9 cellular contexts compared by ENCODE assay signal in the genomic region with DNA sequence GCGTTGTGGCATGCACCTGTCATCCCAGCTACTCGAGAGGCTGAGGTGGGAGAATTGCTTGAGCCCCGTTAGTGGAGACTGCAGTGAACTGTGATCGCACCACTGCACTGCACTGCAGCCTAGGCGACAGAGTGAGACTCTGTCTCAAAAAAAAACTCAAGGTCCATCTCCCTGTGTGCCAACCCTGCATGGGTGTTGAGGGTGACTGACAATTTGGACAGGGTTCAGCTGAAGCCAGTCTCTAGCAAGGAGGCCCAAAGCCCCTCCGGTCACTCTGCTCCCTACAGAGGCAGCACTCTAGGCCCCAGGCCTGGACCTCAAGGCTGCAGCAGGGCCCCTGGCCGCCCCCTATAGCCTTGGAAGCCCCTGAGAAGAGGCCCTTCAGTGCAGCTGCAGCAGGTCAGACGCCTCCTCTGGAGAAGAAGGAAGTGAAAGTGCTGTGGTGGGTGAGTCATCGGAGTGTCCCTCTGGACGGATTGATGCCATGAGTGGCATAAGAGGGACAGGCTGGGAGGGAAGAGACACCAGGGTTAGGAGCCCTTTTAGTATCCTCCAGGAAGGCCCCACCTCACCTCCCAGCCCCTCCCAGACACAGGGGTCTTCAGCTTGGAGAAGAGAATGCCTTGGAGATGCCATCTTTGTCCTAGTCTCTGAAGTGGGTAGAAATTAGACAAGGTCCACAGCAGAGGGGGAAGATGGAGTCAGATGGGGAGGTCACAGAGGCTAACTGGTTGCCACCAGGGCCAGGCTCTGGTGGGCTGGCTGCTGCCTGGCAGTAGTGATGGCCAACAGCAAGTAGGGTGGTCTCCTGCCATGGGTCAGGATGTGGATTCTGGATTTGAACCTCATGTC. TPM values are rescaled to one million over a fixed set of nuclear protein-coding genes. Genes with fewer than 3 reads are reported as not detected.
DNase-seq lines count a peak whose midpoint lies in the region; ATAC-seq, FAIRE-seq and TF ChIP-seq lines count a peak whose summit lies in the region.
"Had no signal": no experiment of that assay in that cellular context is flagged by ENCODE, and none has a peak within 500 bp of the region (broad histone marks: within the 10 kb centered on the region; RNA-seq: fewer than 3 reads in every experiment).

No MANE protein-coding gene starts in this region.

- ATAC-seq in GM18870 (IDR thresholded peaks at IDR 0.05; ENCODE audit: unreplicated experiment) (peak; percentile 59), HG03039 (IDR thresholded peaks at IDR 0.05; ENCODE audit: unreplicated experiment) (peak; percentile 54), GM12878 (peak; percentile 76), lung (ENCODE audit: insufficient read depth, low FRiP score) (peak; percentile 67)

- H4K20me1 ChIP-seq in OCI-LY3 (ENCODE audit: insufficient read depth, low read length) (no peaks in the 10 kb centered on the region), GM12878 (ENCODE audit: control insufficient read depth, insufficient read depth) (no peaks in the 10 kb centered on the region)

- H3K27me3 ChIP-seq in OCI-LY3 (ENCODE audit: low read depth, low read length) (no peaks in the 10 kb centered on the region), GM12878 (replicated peaks in 1 of 2; ENCODE audit: control insufficient read depth in 2 of 2, insufficient read depth in 2 of 2, low read length in 1 of 2) (no peaks in the 10 kb centered on the region), lung (ENCODE audit: control insufficient read depth, insufficient read depth) (no peaks in the 10 kb centered on the region)
- H3K27me3 ChIP-seq: cardiac muscle cell had no signal

- H3K4me2 ChIP-seq in OCI-LY3 (ENCODE audit: low read length) (peak overlapping the region; percentile 81), GM12878 (ENCODE audit: control insufficient read depth, insufficient read depth) (peak overlapping the region; percentile 92)

- 0% methylated on average over 10 of the region's 10 CpGs for WGBS in GM12878 (ENCODE audit: insufficient coverage, insufficient replicate concordance, low lambda C conversion rate, missing lambda C conversion rate)
- WGBS in lung, 2 donors: 54 to 63% methylated on average over 10 of the region's 10 CpGs

- H3K79me2 ChIP-seq in OCI-LY3 (ENCODE audit: low read length) (no peaks in the 10 kb centered on the region), GM12878 (ENCODE audit: control insufficient read depth, insufficient read depth, low read length) (no peaks in the 10 kb centered on the region; the same call in 1 of the 2 replicates)

- BruUV-seq in GM12878 (replicated peaks; lab: Mats Ljungman, UMichigan): no TSS peak

- H2AFZ ChIP-seq in OCI-LY3 (ENCODE audit: low read depth, low read length) (no peak overlapping the region), GM12878 (ENCODE audit: control insufficient read depth, low read depth, low read length) (peak overlapping the region; percentile 10; the same call in 1 of the 2 replicates)

- CTCF ChIA-PET in GM12878 (lab: Yijun Ruan, JAX): interaction anchor here (0.9 to 6.6 kb wide), 13 partner anchors 8 to 92 kb away, joined by 3 to 78 read pairs (median 6); no protein-coding TSS in a partner anchor

- no peaks in the 10 kb centered on the region for H3K36me3 ChIP-seq in OCI-LY3 (replicated peaks; ENCODE audit: low read depth, low read length)
- no peaks in the 10 kb centered on the region for H3K36me3 ChIP-seq in GM12878 (ENCODE audit: control insufficient read depth in 2 of 2, insufficient read depth in 2 of 2, low read length in 1 of 2)
- no peaks in the 10 kb centered on the region for H3K36me3 ChIP-seq in lung (ENCODE audit: control insufficient read depth in 2 of 2, insufficient read depth in 2 of 2, low read length in 2 of 2)
- H3K36me3 ChIP-seq: cardiac muscle cell had no signal

- POLR2A ChIA-PET in GM12878 (lab: Charles Lee): interaction anchor here (1.0 to 5.5 kb wide), 14 partner anchors 9 to 88 kb away, joined by 3 to 59 read pairs (median 14); a partner anchor contains a TSS

- H3K27ac ChIP-seq in OCI-LY3 (ENCODE audit: low read length) (peak overlapping the region; percentile 93), GM12878 (ENCODE audit: control insufficient read depth, insufficient read depth) (peak overlapping the region; percentile 98), lung (ENCODE audit: low read depth in 1 of 2, low read length in 1 of 2) (peak overlapping the region in 1 of 2 donors; percentile 65)
- H3K27ac ChIP-seq: cardiac muscle cell had no signal

- H3K9ac ChIP-seq in OCI-LY3 (ENCODE audit: low read length) (peak overlapping the region; percentile 77), GM12878 (ENCODE audit: control insufficient read depth, insufficient read depth, low read length) (peak overlapping the region; percentile 26; the same call in 1 of the 2 replicates)

- TF ChIP-seq RAD21 in GM12878 (IDR thresholded peaks at IDR 0.05; ENCODE audit: insufficient read depth, low read depth, low read length): peak; percentile 41; the same call in 1 of the 2 replicates

- SMC1A ChIA-PET in GM12878 (lab: Charles Lee; ENCODE audit: uncharacterized antibody, unreplicated experiment): interaction anchor here (0.8 to 13.1 kb wide), 22 partner anchors 10 to 92 kb away, joined by 3 to 249 read pairs (median 10); a partner anchor contains a TSS

- peak; percentile 45 for TF ChIP-seq POLR2A in GM12878 (IDR thresholded peaks at IDR 0.05; ENCODE audit: low read depth, low read length)

- peak; percentile 70 to 97; a peak in 3 of 4 replicates for TF ChIP-seq EP300 in GM12878 (IDR thresholded peaks at IDR 0.05; ENCODE audit: borderline replicate concordance in 1 of 2, control insufficient read depth in 1 of 2, low read depth in 2 of 2, low read length in 2 of 2)

- in situ Hi-C loops in GM12878 (cut with MboI): loop anchor here (25.0 kb wide), 1 partner anchor 1419 kb away; no protein-coding TSS in a partner anchor

- intact Hi-C loops in GM12878 (cut with micrococcal nuclease; ENCODE audit: unreplicated experiment): loop anchor here (1.0 to 2.0 kb wide), 5 partner anchors 21 to 81 kb away; no protein-coding TSS in a partner anchor

- TF ChIP-seq CTCF in OCI-LY3 (IDR thresholded peaks at IDR 0.05; ENCODE audit: low read depth, low read length) (0 out of 2 replicates have a peak, but pooled peaks have one; percentile 3), GM12878 (IDR thresholded peaks at IDR 0.05 in 2 of 3, conservative IDR thresholded peaks at IDR 0.05 in 1 of 3; ENCODE audit: control insufficient read depth in 2 of 3, extremely low read depth in 1 of 3, insufficient read depth in 1 of 3, low read depth in 3 of 3, low read length in 3 of 3) (no peak), lung (IDR thresholded peaks at IDR 0.05; ENCODE audit: control extremely low read depth, extremely low read depth) (no peak)

- H3K9me3 ChIP-seq in OCI-LY3 (ENCODE audit: insufficient read depth, low read length): no peaks in the 10 kb centered on the region
- no peaks in the 10 kb centered on the region for H3K9me3 ChIP-seq in GM12878 (replicated peaks; ENCODE audit: control insufficient read depth, insufficient read depth, low read length)
- no peaks in the 10 kb centered on the region for H3K9me3 ChIP-seq in lung (ENCODE audit: control insufficient read depth in 2 of 2, insufficient read depth in 1 of 2, low read length in 1 of 2)

- DNase-seq in AG08395 (ENCODE audit: low spot score): peak; percentile 73
- peak; percentile 92 for DNase-seq in GM12878 (ENCODE audit: low read depth, low spot score)
- peak; percentile 66 for DNase-seq in lung (ENCODE audit: low spot score)
- DNase-seq in ureter (ENCODE audit: low spot score): no peak
- no peak for DNase-seq in NCI-H2107 (lab: John Stamatoyannopoulos, UW)

- peak; percentile 18 for FAIRE-seq in GM12878 (lab: Jason Lieb, UNC)

- peak overlapping the region; percentile 51 for H3K4me3 ChIP-seq in OCI-LY3 (ENCODE audit: low read length)
- no peak overlapping the region; the same call in 1 of the 2 replicates for H3K4me3 ChIP-seq in GM12878
- no peak overlapping the region for H3K4me3 ChIP-seq in lung
- H3K4me3 ChIP-seq: cardiac muscle cell had no signal

- H3K4me1 ChIP-seq in OCI-LY3 (ENCODE audit: low read length) (peaks cover 76% of the 10 kb centered on the region), GM12878 (ENCODE audit: control insufficient read depth, insufficient read depth, low read length) (peaks cover 54% of the 10 kb centered on the region), lung (ENCODE audit: control insufficient read depth in 2 of 2, insufficient read depth in 2 of 2, low read length in 2 of 2) (peaks cover 0 to 44% of the 10 kb centered on the region in 2 donors)

- RAD21 ChIA-PET in GM12878 (lab: Charles Lee; ENCODE audit: unreplicated experiment): interaction anchor here (0.6 to 16.1 kb wide), 17 partner anchors 9 to 214 kb away, joined by 3 to 293 read pairs (median 12); a partner anchor contains a TSS

TF ChIP-seq in GM12878, 131 proteins besides CTCF, POLR2A, EP300 and RAD21 (continues in another document):
- peak; percentile 88 for TF ChIP-seq JUND (IDR thresholded peaks at IDR 0.05; ENCODE audit: low read depth, low read length)

RNA-seq across cellular contexts. Expression of a gene that starts 39.1 kb away (rescaled TPM):
- 174 and 184 TPM in 2 replicates for total RNA-seq in GM12878 (2013; cell fraction: nucleolus; rRNA removed)
- 50.0 and 58.0 TPM in 2 replicates for total RNA-seq in GM12878 (2014; rRNA removed)
- total RNA-seq in GM12878 (2014; rRNA removed; fragmentation: Illumina TruSeq; extraction: Trizol): 51.8 and 53.8 TPM in 2 replicates
- total RNA-seq in GM12878 (2021): 136 and 142 TPM in 2 replicates
- 62.2 TPM for polyA plus RNA-seq in GM12878 (2011; ENCODE audit: low read depth)
- 131 and 161 TPM in 2 replicates for polyA plus RNA-seq in GM12878 (2011; rRNA removed)
- polyA plus RNA-seq in GM12878 (2011; cell fraction: cytosol; rRNA removed): 171 and 176 TPM in 2 replicates
- polyA plus RNA-seq in GM12878 (2011; cell fraction: nucleus; rRNA removed): 186 and 192 TPM in 2 replicates
- polyA plus RNA-seq in GM12878 (2012): 79.3 and 129 TPM in 2 replicates
- polyA plus RNA-seq in GM12878 (2014; fragmentation: Illumina TruSeq; extraction: Trizol): 68.6 and 87.1 TPM in 2 replicates
- polyA plus RNA-seq in GM12878 (2014; fragmentation: Nextera tagmentation; extraction: Ambion mirVana): 10 to 100 TPM; 31.3 to 33.2 TPM
- 91.3 and 96.0 TPM in 2 replicates for polyA plus RNA-seq in GM12878 (2014; rRNA removed)
- polyA plus RNA-seq in GM12878 (2016; fragmentation: Nextera tagmentation; extraction: Ambion mirVana): 100 to 1,000 TPM in 1 of 2 experiments, 10 to 100 TPM in 1; 97.0 to 104 TPM
- polyA minus RNA-seq in GM12878 (2011; rRNA and poly(A)+ RNA removed): 210 and 248 TPM in 2 replicates
- polyA minus RNA-seq in GM12878 (2011; cell fraction: cytosol; rRNA and poly(A)+ RNA removed): 53.5 and 58.5 TPM in 2 replicates
- polyA minus RNA-seq in GM12878 (2011; cell fraction: nucleus; rRNA and poly(A)+ RNA removed): 60.7 and 78.1 TPM in 2 replicates
- 10 to 100 TPM; 49.1 to 86.2 TPM for total RNA-seq in lung
- polyA plus RNA-seq in lung: 10 to 100 TPM; 19.0 to 57.2 TPM
- 24.9 TPM for total RNA-seq in ureter

Comparison
In these comparisons a context has a peak if more than half of its experiments do, and no peak if none do; other contexts are left out.
1. DNase-seq: peak in AG08395 (single experiment), GM12878 (single experiment) and lung (single experiment); none in ureter (single experiment) and NCI-H2107 (single experiment).
2. Peak in every context shown above with its lines, with median percentiles within 50 percentile points of each other: ATAC-seq.